Comparison of ENCODE assay signal across 28 cellular contexts in the genomic region with DNA sequence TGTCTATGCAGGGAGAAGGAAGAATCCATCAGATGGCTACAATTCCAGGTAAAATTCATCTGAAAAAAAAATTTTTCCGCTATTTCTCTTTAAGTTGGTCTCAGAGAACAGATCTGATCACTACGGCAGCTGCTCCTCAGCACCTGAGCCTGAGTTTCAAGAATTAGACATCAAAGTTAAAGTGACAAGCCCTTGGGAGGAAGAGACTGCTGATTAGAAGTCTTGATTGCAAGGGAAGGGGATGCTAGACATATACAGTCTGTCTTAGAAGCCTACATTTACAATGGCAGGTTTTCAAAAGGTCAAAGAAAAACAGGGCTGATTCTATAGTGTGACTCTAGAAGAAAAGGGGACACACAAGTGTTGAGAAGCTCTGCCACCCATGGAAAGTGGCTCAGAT. TPM values are rescaled to one million over a fixed set of nuclear protein-coding genes. Genes with fewer than 3 reads are reported as not detected.
"Had no signal": no experiment of that assay in that cellular context is flagged by ENCODE, and none has a peak within 500 bp of the region (broad histone marks: within the 10 kb centered on the region; RNA-seq: fewer than 3 reads in every experiment).

No MANE protein-coding gene starts in this region.

- H3K9me3 ChIP-seq: stomach, suprapubic skin, testis, thoracic aorta, thyroid gland, tibial artery, tibial nerve, transverse colon, upper lobe of left lung, upper lobe of right lung, uterus, vagina had no signal

- H3K27me3 ChIP-seq: stomach, suprapubic skin, testis, thyroid gland, tibial artery, tibial nerve, transverse colon, upper lobe of left lung, upper lobe of right lung, uterus, vagina had no signal

- ATAC-seq: stimulated activated effector memory CD8-positive, alpha-beta T cell treated with anti-CD3 and anti-CD28 coated beads, Interleukin-12 subunit alpha, Interleukin-12 subunit beta, amount 100 ng/mL, for 72 hours; stimulated activated memory B cell treated with anti-CD40 and anti-IgM and Interleukin-4, amounts not matched to agents 10 μg/mL and 1 μg/mL and 100 μg/mL, for 72 hours; stimulated activated naive B cell treated with anti-CD40 and anti-IgM and Interleukin-4, amounts not matched to agents 10 μg/mL and 1 μg/mL and 100 μg/mL, for 72 hours; stimulated activated naive CD8-positive, alpha-beta T cell treated with anti-CD3 and anti-CD28 coated beads, Interleukin-15, amount 100 ng/mL, for 72 hours; stimulated activated naive CD8-positive, alpha-beta T cell treated with anti-CD3 and anti-CD28 coated beads, Interleukin-15, Interleukin-2, amounts not matched to agents 100 U/mL and 50 U/mL, for 24 hours; upper lobe of right lung had no signal

- H3K4me1 ChIP-seq: thyroid gland, tibial artery, tibial nerve, transverse colon, upper lobe of left lung, upper lobe of right lung, uterus, vagina had no signal

- H3K27ac Mint-ChIP-seq: stimulated activated effector memory CD8-positive, alpha-beta T cell treated with anti-CD3 and anti-CD28 coated beads, Interleukin-12 subunit alpha, Interleukin-12 subunit beta, amount 100 ng/mL, for 72 hours; stimulated activated memory B cell treated with anti-CD40 and anti-IgM and Interleukin-4, amounts not matched to agents 10 μg/mL and 1 μg/mL and 100 μg/mL, for 72 hours; stimulated activated naive B cell treated with anti-CD40 and anti-IgM and Interleukin-4, amounts not matched to agents 10 μg/mL and 1 μg/mL and 100 μg/mL, for 72 hours; stimulated activated naive CD8-positive, alpha-beta T cell treated with anti-CD3 and anti-CD28 coated beads, Interleukin-15, Interleukin-2, amounts not matched to agents 100 ng/mL and 50 ng/mL, for 24 hours; type B pancreatic cell had no signal

- H3K36me3 ChIP-seq: stomach, suprapubic skin, thoracic aorta, thyroid gland, tibial artery, tibial nerve, transverse colon, upper lobe of left lung, upper lobe of right lung, uterus, vagina had no signal

- H3K4me3 Mint-ChIP-seq: stimulated activated effector memory CD8-positive, alpha-beta T cell treated with anti-CD3 and anti-CD28 coated beads, Interleukin-12 subunit alpha, Interleukin-12 subunit beta, amount 100 ng/mL, for 72 hours; stimulated activated memory B cell treated with anti-CD40 and anti-IgM and Interleukin-4, amounts not matched to agents 10 μg/mL and 1 μg/mL and 100 μg/mL, for 72 hours; stimulated activated naive B cell treated with anti-CD40 and anti-IgM and Interleukin-4, amounts not matched to agents 10 μg/mL and 1 μg/mL and 100 μg/mL, for 72 hours; stimulated activated naive CD8-positive, alpha-beta T cell treated with anti-CD3 and anti-CD28 coated beads, Interleukin-15, amount 100 ng/mL, for 72 hours; stimulated activated naive CD8-positive, alpha-beta T cell treated with anti-CD3 and anti-CD28 coated beads, Interleukin-15, Interleukin-2, amounts not matched to agents 100 ng/mL and 50 ng/mL, for 24 hours; type B pancreatic cell had no signal

- H3K27ac ChIP-seq: stomach, suprapubic skin, testis, thoracic aorta, thyroid gland, tibial artery, tibial nerve, transverse colon, upper lobe of left lung, upper lobe of right lung, uterus, vagina had no signal

- H3K4me1 Mint-ChIP-seq: stimulated activated effector memory CD8-positive, alpha-beta T cell treated with anti-CD3 and anti-CD28 coated beads, Interleukin-12 subunit alpha, Interleukin-12 subunit beta, amount 100 ng/mL, for 72 hours; stimulated activated memory B cell treated with anti-CD40 and anti-IgM and Interleukin-4, amounts not matched to agents 10 μg/mL and 1 μg/mL and 100 μg/mL, for 72 hours; stimulated activated naive B cell treated with anti-CD40 and anti-IgM and Interleukin-4, amounts not matched to agents 10 μg/mL and 1 μg/mL and 100 μg/mL, for 72 hours had no signal

- H3K27me3 Mint-ChIP-seq: stimulated activated naive CD8-positive, alpha-beta T cell treated with anti-CD3 and anti-CD28 coated beads, Interleukin-15, amount 100 ng/mL, for 72 hours; stimulated activated naive CD8-positive, alpha-beta T cell treated with anti-CD3 and anti-CD28 coated beads, Interleukin-15, Interleukin-2, amounts not matched to agents 100 ng/mL and 50 ng/mL, for 24 hours; type B pancreatic cell had no signal

- H3K36me3 Mint-ChIP-seq: stimulated activated effector memory CD8-positive, alpha-beta T cell treated with anti-CD3 and anti-CD28 coated beads, Interleukin-12 subunit alpha, Interleukin-12 subunit beta, amount 100 ng/mL, for 72 hours; stimulated activated memory B cell treated with anti-CD40 and anti-IgM and Interleukin-4, amounts not matched to agents 10 μg/mL and 1 μg/mL and 100 μg/mL, for 72 hours; stimulated activated naive B cell treated with anti-CD40 and anti-IgM and Interleukin-4, amounts not matched to agents 10 μg/mL and 1 μg/mL and 100 μg/mL, for 72 hours; type B pancreatic cell had no signal

- H3K4me3 ChIP-seq: stomach, suprapubic skin, testis, thoracic aorta, thyroid gland, tibial artery, tibial nerve, transverse colon, upper lobe of left lung, upper lobe of right lung, uterus, vagina had no signal

- DNase-seq: stimulated activated CD4-positive, alpha-beta T cell treated with anti-CD3 and anti-CD28 coated beads, Interleukin-2, amount 100 ng/mL, for 48 hours; stimulated activated CD4-positive, alpha-beta T cell treated with anti-CD3 and anti-CD28 coated beads, Interleukin-4, amount 100 ng/mL, for 1 hour; stimulated activated CD4-positive, alpha-beta T cell treated with anti-CD3 and anti-CD28 coated beads, Interleukin-4, amount 100 ng/mL, for 24 hours; stimulated activated CD4-positive, alpha-beta T cell treated with anti-CD3 and anti-CD28 coated beads, Interleukin-4, amount 100 ng/mL, for 4 hours; stimulated activated CD8-positive, alpha-beta memory T cell treated with anti-CD3 and anti-CD28 coated beads, Interleukin-4, amount 100 ng/mL, for 48 hours; stimulated activated naive B cell treated with anti-CD40 and anti-IgM and Interleukin-4, amounts not matched to agents 10 μg/mL and 1 μg/mL and 100 μg/mL, for 72 hours; stimulated activated naive CD4-positive, alpha-beta T cell; stimulated activated naive CD4-positive, alpha-beta T cell treated with Interleukin-2 at 50 U/mL for 16 hours; stimulated activated naive CD8-positive, alpha-beta T cell treated with anti-CD3 and anti-CD28 coated beads, Interleukin-15, amount 100 ng/mL, for 72 hours; stimulated activated naive CD8-positive, alpha-beta T cell treated with anti-CD3 and anti-CD28 coated beads, Interleukin-15, Interleukin-2, amounts not matched to agents 100 U/mL and 50 U/mL, for 24 hours; stomach; substantia nigra; testis; thyroid gland; tibial artery; transverse colon; trophoblast cell; upper lobe of right lung; uterus had no signal

- H3K9me3 Mint-ChIP-seq: stimulated activated effector memory CD8-positive, alpha-beta T cell treated with anti-CD3 and anti-CD28 coated beads, Interleukin-12 subunit alpha, Interleukin-12 subunit beta, amount 100 ng/mL, for 72 hours; stimulated activated memory B cell treated with anti-CD40 and anti-IgM and Interleukin-4, amounts not matched to agents 10 μg/mL and 1 μg/mL and 100 μg/mL, for 72 hours; stimulated activated naive CD8-positive, alpha-beta T cell treated with anti-CD3 and anti-CD28 coated beads, Interleukin-15, amount 100 ng/mL, for 72 hours; stimulated activated naive CD8-positive, alpha-beta T cell treated with anti-CD3 and anti-CD28 coated beads, Interleukin-15, Interleukin-2, amounts not matched to agents 100 ng/mL and 50 ng/mL, for 24 hours had no signal

RNA-seq across cellular contexts. Expression of gene SUSD4, which starts 48.3 kb away (rescaled TPM):
- total RNA-seq: tibial nerve had no signal
